In the genomic region with DNA sequence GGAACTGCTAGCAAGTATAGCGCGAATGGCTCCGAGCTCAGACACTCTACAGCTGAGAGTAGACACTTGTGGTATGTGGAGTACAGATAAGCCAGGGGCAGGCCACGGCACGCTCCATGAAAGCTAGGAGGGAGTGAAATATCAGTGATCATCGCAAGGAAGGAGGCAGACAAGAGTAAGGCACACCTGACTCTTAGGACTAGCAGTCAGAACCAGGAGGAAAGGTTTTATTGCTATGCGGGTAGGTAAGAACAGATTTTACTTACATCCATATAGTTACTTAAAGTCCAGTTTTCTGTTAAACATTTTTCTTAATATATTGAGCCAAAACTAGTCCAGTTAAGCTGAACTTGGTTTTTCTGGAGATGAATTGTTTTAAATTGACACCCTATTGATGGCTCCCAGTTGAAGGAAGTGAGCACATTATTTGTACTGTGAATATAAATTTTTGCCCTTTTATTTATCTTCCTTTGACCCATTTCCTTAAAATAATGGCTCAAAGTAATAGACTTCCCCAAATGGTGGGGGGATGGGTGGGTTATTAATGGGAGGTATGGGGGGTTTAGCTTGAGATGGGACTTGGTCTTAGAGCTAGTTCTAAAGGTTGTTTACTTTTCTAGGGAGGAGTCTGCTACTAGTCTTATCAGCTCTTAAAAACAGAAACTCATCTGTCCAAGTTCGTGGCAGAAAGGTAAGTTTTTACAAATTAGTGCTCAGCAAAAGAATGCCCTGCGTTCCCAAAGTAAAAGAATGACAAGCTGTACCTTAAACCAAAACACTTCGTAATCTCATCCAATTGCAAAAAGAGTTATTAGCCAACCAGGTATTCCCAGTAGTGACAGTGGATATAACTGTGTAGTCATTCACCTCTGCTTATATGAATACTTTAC, we compare ENCODE assay signal across 1 cellular context.
TF ChIP-seq lines count a peak whose summit lies in the region.

No MANE protein-coding gene starts in this region.

TF ChIP-seq in HCT116, 20 proteins besides CTCF, POLR2A, EP300 and RAD21 (continued from another document):
- peak; percentile 49 for TF ChIP-seq POLR2AphosphoS5 (IDR thresholded peaks at IDR 0.05; ENCODE audit: low read depth, low read length)
